ENCODE assay signal across 17 cellular contexts in the genomic region with DNA sequence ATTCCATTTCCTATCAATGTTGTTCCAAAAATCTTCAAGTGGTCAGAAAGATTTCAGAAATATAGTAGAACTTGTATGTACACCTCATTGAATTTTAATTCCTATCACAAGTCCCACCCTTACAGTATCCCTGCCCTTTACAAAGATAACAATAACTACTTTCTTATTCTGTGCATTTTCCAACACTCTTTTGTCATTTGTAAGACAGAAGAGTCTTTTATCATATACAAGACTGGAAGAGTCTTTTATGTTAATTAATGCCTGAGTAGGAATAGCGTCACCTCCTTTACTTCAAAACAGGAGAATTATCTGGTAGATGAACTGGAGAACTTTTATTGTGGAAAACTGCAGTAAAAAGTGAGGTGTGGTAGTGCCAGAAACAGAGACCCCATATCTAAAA.
"Had no signal": no experiment of that assay in that cellular context is flagged by ENCODE, and none has a peak within 500 bp of the region (broad histone marks: within the 10 kb centered on the region; RNA-seq: fewer than 3 reads in every experiment).

No MANE protein-coding gene starts in this region.

- ATAC-seq: gastroesophageal sphincter; left cardiac atrium; lower lobe of right lung; natural killer cell treated with Interleukin-12 subunit alpha and Interleukin-12 subunit beta and Interleukin-15 and Interleukin-18, amount 100 ng/mL, for 72 hours; sciatic nerve had no signal

- H3K36me3 ChIP-seq: gastroesophageal sphincter, left ventricle myocardium inferior, lower lobe of right lung had no signal

- DNase-seq: effector CD4-positive, alpha-beta T cell; glutamatergic neuron; kidney; left cardiac atrium; left ventricle myocardium inferior; lower lobe of right lung; midbrain; posterior cingulate gyrus; stimulated activated CD4-positive, alpha-beta T cell treated with anti-CD3 and anti-CD28 coated beads, Interleukin-12 subunit alpha, Interleukin-12 subunit beta, amount 100 ng/mL, for 4 hours; stimulated activated CD4-positive, alpha-beta T cell treated with anti-CD3 and anti-CD28 coated beads, Interleukin-2, amount 100 ng/mL, for 48 hours; stimulated activated naive CD4-positive, alpha-beta T cell treated with Interleukin-2 at 50 U/mL for 16 hours; trophoblast cell had no signal

- H3K4me3 ChIP-seq: coronary artery, gastroesophageal sphincter, left ventricle myocardium inferior, lower lobe of right lung, skin epidermis had no signal

- H3K9me3 ChIP-seq: gastroesophageal sphincter, left ventricle myocardium inferior, lower lobe of right lung had no signal

- H3K27ac ChIP-seq: coronary artery, left ventricle myocardium inferior, lower lobe of right lung, skin epidermis had no signal

- H3K27me3 ChIP-seq: gastroesophageal sphincter had no signal

- H3K4me1 ChIP-seq: left ventricle myocardium inferior, lower lobe of right lung had no signal
